Comparison of ENCODE assay signal across 11 cellular contexts in genomic region chr12:65491-66063, GRCh38. TPM values are rescaled to one million over a fixed set of nuclear protein-coding genes. Genes with fewer than 3 reads are reported as not detected.
A peak's percentile ranks its signal among the peaks of the same experiment; 100 is the strongest.
DNase-seq lines count a peak whose midpoint lies in the region; TF ChIP-seq lines count a peak whose summit lies in the region.
"Not testable (repeated sequence)": the region's sequence is repeated elsewhere in the genome, so short reads cannot be mapped to it uniquely, and the experiment has no call there.
"Had no signal": no experiment of that assay in that cellular context is flagged by ENCODE, and none has a peak within 500 bp of the region (broad histone marks: within the 10 kb centered on the region; RNA-seq: fewer than 3 reads in every experiment).

No MANE protein-coding gene starts in this region.

- not testable (repeated sequence) for TF ChIP-seq EP300 in neural cell (conservative IDR thresholded peaks at IDR 0.05; ENCODE audit: poor library complexity, severe bottlenecking)

- H2BK120ac ChIP-seq in H9 (ENCODE audit: low read depth, low read length, poor library complexity, severe bottlenecking), result not testable (repeated sequence)

- H2AFZ ChIP-seq in H9 (ENCODE audit: low read length); hepatocyte; neural cell (ENCODE audit: low read depth, low read length): not testable (repeated sequence)

- H3K23ac ChIP-seq in H9 (ENCODE audit: insufficient read length, low read depth, low read length), result not testable (repeated sequence)

- H3K9me3 Mint-ChIP-seq in H9, result not testable (repeated sequence)

- H3K56ac ChIP-seq in H9 (ENCODE audit: insufficient read length, low read depth, low read length), result not testable (repeated sequence)

- H4K8ac ChIP-seq in H9 (replicated peaks; ENCODE audit: insufficient read length, low read depth, low read length), result not testable (repeated sequence)

- H3K4ac ChIP-seq in H9 (ENCODE audit: low read depth, low read length), result not testable (repeated sequence)

- not testable (repeated sequence) for H2BK5ac ChIP-seq in H9 (ENCODE audit: insufficient read length, low read length)

- peaks cover 59% of the 10 kb centered on the region for H3K27me3 Mint-ChIP-seq in H9 (ENCODE audit: low read depth)

- TF ChIP-seq RAD21 in neural cell (conservative IDR thresholded peaks at IDR 0.05), result not testable (repeated sequence)

- not testable (repeated sequence) for H3K9me3 ChIP-seq in H9 (ENCODE audit: control insufficient read depth, low read depth, low read length); MG63; hepatocyte (ENCODE audit: low read depth); neural cell (ENCODE audit: low read length)

- not testable (repeated sequence) for H3K18ac ChIP-seq in H9 (ENCODE audit: insufficient read length, low read depth, low read length)

- H3K27me3 ChIP-seq in H9 (ENCODE audit: insufficient read depth, low read length); brain microvascular endothelial cell (replicated peaks); neural cell (ENCODE audit: insufficient read depth, low read depth, low read length): not testable (repeated sequence)
- H3K27me3 ChIP-seq in MG63 (peaks cover 15% of the 10 kb centered on the region), hepatocyte (peaks cover 20% of the 10 kb centered on the region)

- peak; percentile 43 for DNase-seq in CD1c-positive myeloid dendritic cell (ENCODE audit: extremely low spot score)
- not testable (repeated sequence) for DNase-seq in H9; hepatocyte (ENCODE audit: low spot score)
- DNase-seq in MG63, result peak; percentile 43
- peak; percentile 66 for DNase-seq in brain microvascular endothelial cell
- DNase-seq in epithelial cell of prostate (ENCODE audit: low read depth, low spot score), result peak; percentile 12

- H3K36me3 ChIP-seq in MG63; brain microvascular endothelial cell (replicated peaks); hepatocyte (replicated peaks; ENCODE audit: insufficient read depth, low read depth); neural cell (ENCODE audit: insufficient read depth, low read length): not testable (repeated sequence)

- not testable (repeated sequence) for H3K27ac ChIP-seq in H9 (ENCODE audit: insufficient read length, low read depth, low read length); brain microvascular endothelial cell; epithelial cell of prostate
- H3K27ac ChIP-seq in hepatocyte (peak overlapping the region; percentile 80), neural cell (ENCODE audit: low read length) (peak overlapping the region; percentile 55)

- WGBS in H9 (ENCODE audit: extremely low coverage, insufficient read length, low lambda C conversion rate), result no CpG with 5 or more reads among the region's 4 CpGs
- 46% methylated on average over 4 of the region's 4 CpGs for WGBS in hepatocyte (ENCODE audit: low lambda C conversion rate, missing lambda C conversion rate)

- not testable (repeated sequence) for H2BK20ac ChIP-seq in H9 (ENCODE audit: low read depth, low read length, poor library complexity, severe bottlenecking)

- H3K9me2 ChIP-seq in hepatocyte (replicated peaks; ENCODE audit: insufficient read depth); neural cell (ENCODE audit: insufficient read depth, low read length): not testable (repeated sequence)

- not testable (repeated sequence) for H2BK15ac ChIP-seq in H9 (ENCODE audit: low read depth, low read length)

- H2BK12ac ChIP-seq in H9 (ENCODE audit: insufficient read length, low read depth, low read length), result not testable (repeated sequence)

- H4K5ac ChIP-seq in H9 (ENCODE audit: insufficient read length, low read depth, low read length), result not testable (repeated sequence)

- not testable (repeated sequence) for H3K4me2 ChIP-seq in H9 (ENCODE audit: insufficient read depth, insufficient read length, low read length); neural cell (ENCODE audit: low read length)
- H3K4me2 ChIP-seq in hepatocyte, result peak overlapping the region; percentile 93

- not testable (repeated sequence) for H4K20me1 ChIP-seq in H9 (ENCODE audit: control insufficient read depth, insufficient read depth, insufficient read length); hepatocyte (ENCODE audit: insufficient read depth, poor library complexity, severe bottlenecking); neural cell (ENCODE audit: insufficient read depth)

- not testable (repeated sequence) for H3K14ac ChIP-seq in H9 (ENCODE audit: insufficient read depth, low read length)

- in situ Hi-C loops in brain microvascular endothelial cell (cut with HindIII; ENCODE audit: low pct_ligation_motif_present, low sequenced_read_pairs), result not testable (repeated sequence)

- not testable (repeated sequence) for H3K4me1 Mint-ChIP-seq in H9

- not testable (repeated sequence) for H4K91ac ChIP-seq in H9 (ENCODE audit: insufficient read length, low read depth, low read length)

- not testable (repeated sequence) for H3K36me3 Mint-ChIP-seq in H9 (ENCODE audit: insufficient read depth in 1 of 3, low read depth in 3 of 3)

- H3K23me2 ChIP-seq in H9 (ENCODE audit: insufficient read length, low read depth, low read length, poor library complexity, severe bottlenecking), result not testable (repeated sequence)

- H3K4me1 ChIP-seq in H9 (ENCODE audit: insufficient read depth, low read length); hepatocyte (ENCODE audit: insufficient read depth): not testable (repeated sequence)

- not testable (repeated sequence) for H3K79me1 ChIP-seq in H9 (ENCODE audit: insufficient read depth, low read depth, low read length, poor library complexity, severe bottlenecking)

- H3F3A ChIP-seq in neural cell (ENCODE audit: insufficient read depth, low read length, poor library complexity, severe bottlenecking), result not testable (repeated sequence)

- peak overlapping the region; percentile 58 to 82 for H3K4me3 Mint-ChIP-seq in H9

- H3K27ac Mint-ChIP-seq in H9, result not testable (repeated sequence)

- not testable (repeated sequence) for H3K9ac ChIP-seq in H9 (ENCODE audit: extremely low read depth, insufficient read length, low read length)
- H3K9ac ChIP-seq in neural cell (ENCODE audit: low read length), result peak overlapping the region; percentile 53

- not testable (repeated sequence) for H3T11ph ChIP-seq in H9 (ENCODE audit: low read length)

- not testable (repeated sequence) for H3K4me3 ChIP-seq in MG63; brain microvascular endothelial cell (ENCODE audit: low read depth, low read length); hepatocyte
- peak overlapping the region; percentile 56 for H3K4me3 ChIP-seq in neural cell (ENCODE audit: low read length)

- H3K79me2 ChIP-seq in H9 (ENCODE audit: insufficient read depth, low read length); hepatocyte; neural cell (replicated peaks; ENCODE audit: insufficient read depth, low read length): not testable (repeated sequence)

- not testable (repeated sequence) for TF ChIP-seq CTCF in H9 (conservative IDR thresholded peaks at IDR 0.05); brain microvascular endothelial cell (IDR thresholded peaks at IDR 0.05; ENCODE audit: low read depth, low read length, missing control alignments); hepatocyte (IDR thresholded peaks at IDR 0.05; ENCODE audit: poor library complexity); neural cell (IDR thresholded peaks at IDR 0.05; ENCODE audit: poor library complexity, severe bottlenecking)

- H2AK5ac ChIP-seq in H9 (ENCODE audit: insufficient read length, low read length), result not testable (repeated sequence)

RNA-seq across cellular contexts. Expression of gene IQSEC3, which starts 1.0 kb away (rescaled TPM):
- total RNA-seq in H9 (2021) (0.50 and 0.55 TPM in 2 replicates), hepatocyte (0.36 and 0.70 TPM in 2 replicates)
- not detected in 2 replicates for total RNA-seq in MG63 (2014; rRNA removed; shearing (Covaris generic); ENCODE audit: low replicate concordance)
- polyA plus RNA-seq in hepatocyte (2.7 and 4.3 TPM in 2 replicates), neural cell (2.4 and 5.4 TPM in 2 replicates)
- polyA minus RNA-seq in neural cell, result 14.9 and 16.7 TPM in 2 replicates
- total RNA-seq: GM12878, HT-29, M059J, RPMI7951 had no signal
- polyA plus RNA-seq: GM12878 had no signal
